25 cellular contexts compared by ENCODE assay signal in genomic region chr2:54839526-54840255, GRCh38.
DNase-seq lines count a peak whose midpoint lies in the region; ATAC-seq and TF ChIP-seq lines count a peak whose summit lies in the region.
"Had no signal": no experiment of that assay in that cellular context is flagged by ENCODE, and none has a peak within 500 bp of the region (broad histone marks: within the 10 kb centered on the region; RNA-seq: fewer than 3 reads in every experiment).

No MANE protein-coding gene starts in this region.

- H3K9ac ChIP-seq in mesendoderm (ENCODE audit: low read length), result no peak overlapping the region
- H3K9ac ChIP-seq: BLaER1 treated with 17β-estradiol and CSF1 and Interleukin-3, amounts not matched to agents 10 nM and 100 nM; neural progenitor cell had no signal

- no peaks in the 10 kb centered on the region for H3K79me1 ChIP-seq in mesendoderm (ENCODE audit: low read length)

- H3K4me3 ChIP-seq in epithelial cell of proximal tubule (ENCODE audit: low read depth, low read length), result no peak overlapping the region
- no peak overlapping the region for H3K4me3 ChIP-seq in mesendoderm (ENCODE audit: low read length)
- H3K4me3 ChIP-seq: BLaER1 treated with 17β-estradiol and CSF1 and Interleukin-3, amounts not matched to agents 10 nM and 100 nM; breast epithelium; hepatocyte; lower lobe of right lung; MG63; neural progenitor cell; Peyer's patch; SJCRH30; skin epidermis had no signal

- ATAC-seq in GM18907 (IDR thresholded peaks at IDR 0.05; ENCODE audit: unreplicated experiment), result no peak
- ATAC-seq: effector memory CD8-positive, alpha-beta T cell; esophagus mucosa had no signal

- no peak overlapping the region for H2BK15ac ChIP-seq in mesendoderm (replicated peaks; ENCODE audit: low read depth)

- TF ChIP-seq RAD21 in Ishikawa (IDR thresholded peaks at IDR 0.05; ENCODE audit: low read depth), result no peak

- H2BK5ac ChIP-seq in mesendoderm (ENCODE audit: low read length), result no peak overlapping the region

- no peaks in the 10 kb centered on the region for H3K36me3 ChIP-seq in mesendoderm (ENCODE audit: control insufficient read depth, insufficient read depth, low read length)
- H3K36me3 ChIP-seq: BLaER1 treated with 17β-estradiol and CSF1 and Interleukin-3, amounts not matched to agents 10 nM and 100 nM; breast epithelium; lower lobe of right lung; MG63; neural progenitor cell; Peyer's patch; SJCRH30 had no signal

- TF ChIP-seq CTCF in 22Rv1 (IDR thresholded peaks at IDR 0.05) (no peak), epithelial cell of proximal tubule (conservative IDR thresholded peaks at IDR 0.05; ENCODE audit: low read depth, low read length) (no peak)

- no peaks in the 10 kb centered on the region for H3K79me2 ChIP-seq in mesendoderm (ENCODE audit: control insufficient read depth, insufficient read depth, low read length)
- H3K79me2 ChIP-seq: hepatocyte had no signal

- H3K4me2 ChIP-seq in mesendoderm (ENCODE audit: low read length), result no peak overlapping the region
- H3K4me2 ChIP-seq: BLaER1 treated with 17β-estradiol and CSF1 and Interleukin-3, amounts not matched to agents 10 nM and 100 nM; hepatocyte; neural progenitor cell had no signal

- H3K18ac ChIP-seq in mesendoderm (ENCODE audit: low read length), result no peak overlapping the region

- no peaks in the 10 kb centered on the region for H3K27me3 ChIP-seq in mesendoderm (ENCODE audit: insufficient read depth, low read length, poor library complexity)
- H3K27me3 ChIP-seq: BLaER1 treated with 17β-estradiol and CSF1 and Interleukin-3, amounts not matched to agents 10 nM and 100 nM; breast epithelium; hepatocyte; MG63; neural progenitor cell; Peyer's patch; SJCRH30 had no signal

- 0 out of 2 replicates have a peak overlapping the region, but pooled peaks have one; percentile 41 for H3K27ac ChIP-seq in 22Rv1
- no peak overlapping the region for H3K27ac ChIP-seq in mesendoderm (ENCODE audit: low read depth, low read length)
- H3K27ac ChIP-seq: BLaER1 treated with 17β-estradiol and CSF1 and Interleukin-3, amounts not matched to agents 10 nM and 100 nM; breast epithelium; hepatocyte; lower lobe of right lung; neural progenitor cell; Peyer's patch; SJCRH30; skin epidermis had no signal

- no CpG with 5 or more reads among the region's 5 CpGs for WGBS in mesendoderm (ENCODE audit: extremely low coverage, insufficient coverage, low lambda C conversion rate)

- no peak overlapping the region for H2BK120ac ChIP-seq in mesendoderm (ENCODE audit: low read depth, low read length)

- H4K5ac ChIP-seq in mesendoderm (ENCODE audit: low read length), result no peak overlapping the region

- TF ChIP-seq EP300 in Ishikawa (IDR thresholded peaks at IDR 0.05; ENCODE audit: borderline replicate concordance), result no peak

- H2AK5ac ChIP-seq in mesendoderm (ENCODE audit: low read length), result no peak overlapping the region

- H3K4me1 ChIP-seq in mesendoderm (ENCODE audit: control insufficient read depth, low read depth, low read length), result no peaks in the 10 kb centered on the region
- H3K4me1 ChIP-seq: breast epithelium, lower lobe of right lung, Peyer's patch, SJCRH30 had no signal

- H3K23ac ChIP-seq in mesendoderm (ENCODE audit: low read length), result no peak overlapping the region

- H3K4ac ChIP-seq in mesendoderm (ENCODE audit: low read depth, low read length), result no peak overlapping the region

- DNase-seq in epithelial cell of proximal tubule (ENCODE audit: low read depth) (peak; percentile 61), mesendoderm (peak; percentile 31), T-helper 2 cell (no peak), NCI-H1092 (lab: John Stamatoyannopoulos, UW) (no peak)
- no peak for DNase-seq in activated naive CD4-positive, alpha-beta T cell treated with anti-CD3 and anti-CD28 coated beads, Interleukin-2, amount 50 U/mL, for 16 hours
- DNase-seq: activated CD4-positive, alpha-beta T cell treated with anti-CD3 and anti-CD28 coated beads for 4 hours; activated naive CD4-positive, alpha-beta T cell treated with Interleukin-2 at 50 U/mL for 16 hours; activated T-cell treated with anti-CD3 and anti-CD28 coated beads, Interleukin-2, amount 50 U/mL, for 48 hours; effector memory CD8-positive, alpha-beta T cell; foreskin melanocyte; lower lobe of right lung; MG63; NCI-H1417; NCI-H524 treated with DMSO at 0.1 percent for 48 hours; Peyer's patch had no signal

- H4K8ac ChIP-seq in mesendoderm (ENCODE audit: low read depth, low read length), result no peak overlapping the region

- no peak overlapping the region for H3K56ac ChIP-seq in mesendoderm (ENCODE audit: low read length)

TF ChIP-seq in Ishikawa, 13 proteins besides CTCF, POLR2A, EP300 and RAD21:
- TF ChIP-seq TCF12 (IDR thresholded peaks at IDR 0.05; ENCODE audit: low read depth) (no peak), CEBPB (IDR thresholded peaks at IDR 0.05) (no peak), USF1 (IDR thresholded peaks at IDR 0.05) (peak; percentile 29; the same call in 1 of the 2 replicates)
TF ChIP-seq in Ishikawa: peak in this region for 1.

Comparison
In these comparisons a context has a peak if more than half of its experiments do, and no peak if none do; other contexts are left out.
1. DNase-seq: peak in epithelial cell of proximal tubule (single experiment) and mesendoderm (single experiment); none in T-helper 2 cell (0 of 5), activated naive CD4-positive, alpha-beta T cell treated with anti-CD3 and anti-CD28 coated beads, Interleukin-2, amount 50 U/mL, for 16 hours (single experiment) and NCI-H1092 (single experiment).